Comparison of ENCODE assay signal across 1 cellular context in genomic region chr6:31947070-31947675, GRCh38.
TF ChIP-seq lines count a peak whose summit lies in the region.

No MANE protein-coding gene starts in this region.

TF ChIP-seq in IMR-90, 13 proteins besides CTCF, POLR2A, EP300 and RAD21:
- TF ChIP-seq ELK1 (IDR thresholded peaks at IDR 0.05; ENCODE audit: borderline replicate concordance, low read depth, low read length) (no peak), CEBPB (IDR thresholded peaks at IDR 0.05; ENCODE audit: low read depth, low read length) (no peak), RFX5 (IDR thresholded peaks at IDR 0.05; ENCODE audit: low read depth, low read length) (no peak), MXI1 (IDR thresholded peaks at IDR 0.05; ENCODE audit: borderline replicate concordance, low read depth, low read length) (no peak), USF2 (IDR thresholded peaks at IDR 0.05; ENCODE audit: low read depth, low read length) (no peak), MAZ (IDR thresholded peaks at IDR 0.05; ENCODE audit: borderline replicate concordance, low read depth, low read length) (no peak), FOS (IDR thresholded peaks at IDR 0.05; ENCODE audit: low read depth, low read length) (no peak), CHD1 (IDR thresholded peaks at IDR 0.05; ENCODE audit: low read depth, low read length) (no peak), NFE2L2 (IDR thresholded peaks at IDR 0.05; ENCODE audit: low read depth, low read length) (no peak), BHLHE40 (IDR thresholded peaks at IDR 0.05; ENCODE audit: low read depth, low read length) (no peak), SMC3 (IDR thresholded peaks at IDR 0.05; ENCODE audit: low read depth, low read length) (no peak), RCOR1 (IDR thresholded peaks at IDR 0.05; ENCODE audit: insufficient replicate concordance, low read length) (no peak), MAFK (IDR thresholded peaks at IDR 0.05; ENCODE audit: low read depth, low read length) (no peak)
